In genomic region chr9:129160712-129161533, GRCh38 we compare ENCODE assay signal across 1 cellular context.
TF ChIP-seq lines count a peak whose summit lies in the region.

No MANE protein-coding gene starts in this region.

TF ChIP-seq in endothelial cell of umbilical vein, 7 proteins besides CTCF, POLR2A, EP300 and RAD21:
- TF ChIP-seq JUN (IDR thresholded peaks at IDR 0.05; ENCODE audit: borderline replicate concordance, insufficient read depth, insufficient read length, low read depth) = no peak
- TF ChIP-seq EZH2 (IDR thresholded peaks at IDR 0.05; ENCODE audit: borderline replicate concordance, low read depth, low read length, severe bottlenecking) = no peak
- TF ChIP-seq MYC (IDR thresholded peaks at IDR 0.05; ENCODE audit: low read depth, low read length) = no peak
- TF ChIP-seq MAX (IDR thresholded peaks at IDR 0.05; ENCODE audit: insufficient read depth, insufficient read length) = no peak
- TF ChIP-seq GATA2 (IDR thresholded peaks at IDR 0.05; ENCODE audit: insufficient read depth, insufficient read length, low read depth, low read length) = no peak
- TF ChIP-seq POLR2AphosphoS5 (IDR thresholded peaks at IDR 0.05; ENCODE audit: insufficient read depth, low read depth, low read length) = no peak
- TF ChIP-seq FOS (IDR thresholded peaks at IDR 0.05; ENCODE audit: borderline replicate concordance, insufficient read depth, low read length) = no peak
